Comparison of ENCODE assay signal across 1 cellular context in genomic region chr2:237701859-237702370, GRCh38.
TF ChIP-seq lines count a peak whose summit lies in the region.

No MANE protein-coding gene starts in this region.

TF ChIP-seq in SK-N-SH treated with all-trans-retinoic acid at 6 μM for 48 hours, 23 proteins besides CTCF, POLR2A, EP300 and RAD21 (continued from another document):
- TF ChIP-seq PATZ1 (CRISPR knock-in tag; IDR thresholded peaks at IDR 0.05; ENCODE audit: borderline replicate concordance) (no peak), TCF4 (CRISPR knock-in tag; IDR thresholded peaks at IDR 0.05; ENCODE audit: borderline replicate concordance) (no peak)
TF ChIP-seq in SK-N-SH treated with all-trans-retinoic acid at 6 μM for 48 hours: peak in this region for 0.
